16 cellular contexts compared by ENCODE assay signal in genomic region chr4:71188951-71189350, GRCh38.
DNase-seq lines count a peak whose midpoint lies in the region; ATAC-seq, FAIRE-seq and TF ChIP-seq lines count a peak whose summit lies in the region.
"Had no signal": no experiment of that assay in that cellular context is flagged by ENCODE, and none has a peak within 500 bp of the region (broad histone marks: within the 10 kb centered on the region; RNA-seq: fewer than 3 reads in every experiment).

No MANE protein-coding gene starts in this region.

- H2AK5ac ChIP-seq in H9 (ENCODE audit: insufficient read length, low read length) = no peak overlapping the region

- no peak overlapping the region for H3K27ac Mint-ChIP-seq in activated naive CD8-positive, alpha-beta T cell treated with anti-CD3 and anti-CD28 coated beads, Interleukin-2, amount 10 ng/mL, durations not matched to agents 7 days and 5 days
- no peak overlapping the region for H3K27ac Mint-ChIP-seq in activated naive CD8-positive, alpha-beta T cell treated with anti-CD3 and anti-CD28 coated beads, Interleukin-2, amount 50 U/mL, for 24 hours
- H3K27ac Mint-ChIP-seq in astrocyte (ENCODE audit: unreplicated experiment) (no peak overlapping the region), type B pancreatic cell (peak overlapping the region; percentile 62), H9 (no peak overlapping the region)
- H3K27ac Mint-ChIP-seq: IgD-negative memory B cell had no signal

- H3K4me1 ChIP-seq in astrocyte (ENCODE audit: insufficient read depth, low read length) (peaks cover 15% of the 10 kb centered on the region), mucosa of stomach (ENCODE audit: control insufficient read depth, insufficient read depth, low read length) (peaks cover 1% of the 10 kb centered on the region), H9 (ENCODE audit: insufficient read depth, low read length) (no peaks in the 10 kb centered on the region), gastrocnemius medialis (peaks cover 8 to 10% of the 10 kb centered on the region in 2 donors)
- H3K4me1 ChIP-seq: BE2C had no signal

- in situ Hi-C loops in gastrocnemius medialis (cut with MboI; ENCODE audit: low sequenced_read_pairs in 4 of 4) = loop anchor here in 1 of 4 donors (10.0 kb wide), 1 partner anchor 526 kb away; no protein-coding TSS in a partner anchor

- no peak overlapping the region for H2BK120ac ChIP-seq in H9 (ENCODE audit: low read depth, low read length, poor library complexity, severe bottlenecking)

- H3K14ac ChIP-seq in H9 (ENCODE audit: insufficient read depth, low read length) = no peak overlapping the region

- no peak overlapping the region for H3K23ac ChIP-seq in H9 (ENCODE audit: insufficient read length, low read depth, low read length)

- H3K27ac ChIP-seq in astrocyte (ENCODE audit: low read depth, low read length) (peak overlapping the region; percentile 73), H9 (ENCODE audit: insufficient read length, low read depth, low read length) (no peak overlapping the region), gastrocnemius medialis (no peak overlapping the region)

- no peak for FAIRE-seq in astrocyte (lab: Jason Lieb, UNC)
- FAIRE-seq: bronchial epithelial cell, urothelium cell line had no signal

- H3K18ac ChIP-seq in H9 (ENCODE audit: insufficient read length, low read depth, low read length) = no peak overlapping the region

- no peak overlapping the region for H3T11ph ChIP-seq in H9 (ENCODE audit: low read length)

- no peak for ATAC-seq in activated naive CD8-positive, alpha-beta T cell treated with anti-CD3 and anti-CD28 coated beads, Interleukin-2, amount 10 ng/mL, durations not matched to agents 7 days and 5 days (ENCODE audit: low read depth)
- no peak for ATAC-seq in activated naive CD8-positive, alpha-beta T cell treated with anti-CD3 and anti-CD28 coated beads, Interleukin-2, amount 50 U/mL, for 24 hours
- no peak for ATAC-seq in gastrocnemius medialis
- ATAC-seq: esophagus mucosa had no signal

- no peaks in the 10 kb centered on the region for H3K36me3 ChIP-seq in astrocyte (ENCODE audit: insufficient read depth, low read length)
- H3K36me3 ChIP-seq in mucosa of stomach (ENCODE audit: control insufficient read depth, insufficient read depth, low read length) = no peaks in the 10 kb centered on the region
- H3K36me3 ChIP-seq in gastrocnemius medialis = no peaks in the 10 kb centered on the region
- H3K36me3 ChIP-seq: BE2C had no signal

- H3K4me3 ChIP-seq in astrocyte (ENCODE audit: insufficient read depth, low read depth, low read length) = peak overlapping the region; percentile 74
- no peak overlapping the region for H3K4me3 ChIP-seq in mucosa of stomach (ENCODE audit: low read length)
- no peak overlapping the region for H3K4me3 ChIP-seq in gastrocnemius medialis

- POLR2A ChIA-PET in activated naive CD8-positive, alpha-beta T cell treated with anti-CD3 and anti-CD28 coated beads, Interleukin-2, amount 10 ng/mL, durations not matched to agents 7 days and 5 days (lab: Charles Lee) = interaction anchor here (1.4 kb wide), 1 partner anchor 12 kb away, joined by 4 read pairs; no protein-coding TSS in a partner anchor

- H3K4me2 ChIP-seq in astrocyte (ENCODE audit: low read length) (peak overlapping the region; percentile 95), H9 (ENCODE audit: insufficient read depth, insufficient read length, low read length) (no peak overlapping the region)

- no peaks in the 10 kb centered on the region for H3K9me3 Mint-ChIP-seq in activated naive CD8-positive, alpha-beta T cell treated with anti-CD3 and anti-CD28 coated beads, Interleukin-2, amount 10 ng/mL, durations not matched to agents 7 days and 5 days
- no peaks in the 10 kb centered on the region for H3K9me3 Mint-ChIP-seq in activated naive CD8-positive, alpha-beta T cell treated with anti-CD3 and anti-CD28 coated beads, Interleukin-2, amount 50 U/mL, for 24 hours
- H3K9me3 Mint-ChIP-seq in astrocyte (ENCODE audit: unreplicated experiment) (no peaks in the 10 kb centered on the region), type B pancreatic cell (no peaks in the 10 kb centered on the region), H9 (no peaks in the 10 kb centered on the region; a peak in 1 of 5 replicates)
- H3K9me3 Mint-ChIP-seq: IgD-negative memory B cell had no signal

- no peaks in the 10 kb centered on the region for H3K36me3 Mint-ChIP-seq in activated naive CD8-positive, alpha-beta T cell treated with anti-CD3 and anti-CD28 coated beads, Interleukin-2, amount 10 ng/mL, durations not matched to agents 7 days and 5 days
- H3K36me3 Mint-ChIP-seq in activated naive CD8-positive, alpha-beta T cell treated with anti-CD3 and anti-CD28 coated beads, Interleukin-2, amount 50 U/mL, for 24 hours (ENCODE audit: low read depth) = no peaks in the 10 kb centered on the region
- no peaks in the 10 kb centered on the region for H3K36me3 Mint-ChIP-seq in astrocyte (ENCODE audit: low read depth, unreplicated experiment)
- H3K36me3 Mint-ChIP-seq in type B pancreatic cell = peaks cover 4% of the 10 kb centered on the region
- H3K36me3 Mint-ChIP-seq in H9 (ENCODE audit: insufficient read depth in 1 of 3, low read depth in 3 of 3) = no peaks in the 10 kb centered on the region; a peak in 1 of 7 replicates
- H3K36me3 Mint-ChIP-seq: IgD-negative memory B cell had no signal

- H4K5ac ChIP-seq in H9 (ENCODE audit: insufficient read length, low read depth, low read length) = no peak overlapping the region

- no peak overlapping the region for H2BK12ac ChIP-seq in H9 (ENCODE audit: insufficient read length, low read depth, low read length)

- H3K4me1 Mint-ChIP-seq in activated naive CD8-positive, alpha-beta T cell treated with anti-CD3 and anti-CD28 coated beads, Interleukin-2, amount 10 ng/mL, durations not matched to agents 7 days and 5 days = peaks cover 29% of the 10 kb centered on the region
- H3K4me1 Mint-ChIP-seq in activated naive CD8-positive, alpha-beta T cell treated with anti-CD3 and anti-CD28 coated beads, Interleukin-2, amount 50 U/mL, for 24 hours = peaks cover 19% of the 10 kb centered on the region
- H3K4me1 Mint-ChIP-seq in astrocyte (ENCODE audit: low read depth, unreplicated experiment) (peaks cover 9% of the 10 kb centered on the region), type B pancreatic cell (ENCODE audit: unreplicated experiment) (peaks cover 16% of the 10 kb centered on the region), H9 (peaks cover 12 to 17% of the 10 kb centered on the region in 2 experiments)

- no peak overlapping the region for H4K91ac ChIP-seq in H9 (ENCODE audit: insufficient read length, low read depth, low read length)

- H2BK20ac ChIP-seq in H9 (ENCODE audit: low read depth, low read length, poor library complexity, severe bottlenecking) = no peak overlapping the region

- H3K27me3 ChIP-seq in astrocyte (ENCODE audit: insufficient read depth, low read length) = no peaks in the 10 kb centered on the region
- no peaks in the 10 kb centered on the region for H3K27me3 ChIP-seq in mucosa of stomach (ENCODE audit: control insufficient read depth, insufficient read depth, low read length)
- H3K27me3 ChIP-seq in H9 (ENCODE audit: insufficient read depth, low read length) = peaks cover 17% of the 10 kb centered on the region; the same call in 1 of the 2 replicates
- no peaks in the 10 kb centered on the region for H3K27me3 ChIP-seq in gastrocnemius medialis

- H3K9ac ChIP-seq in astrocyte (ENCODE audit: low read length) = peak overlapping the region; percentile 86
- peak overlapping the region; percentile 13 for H3K9ac ChIP-seq in mucosa of stomach (ENCODE audit: low read length)
- no peak overlapping the region for H3K9ac ChIP-seq in H9 (ENCODE audit: extremely low read depth, insufficient read length, low read length)

- H4K20me1 ChIP-seq in astrocyte (ENCODE audit: insufficient read depth, low read length) (no peaks in the 10 kb centered on the region), H9 (ENCODE audit: control insufficient read depth, insufficient read depth, insufficient read length) (no peaks in the 10 kb centered on the region)

- H2BK5ac ChIP-seq in H9 (ENCODE audit: insufficient read length, low read length) = no peak overlapping the region

- H3K56ac ChIP-seq in H9 (ENCODE audit: insufficient read length, low read depth, low read length) = no peak overlapping the region

- no peak overlapping the region for H2BK15ac ChIP-seq in H9 (ENCODE audit: low read depth, low read length)

- WGBS in H9 (ENCODE audit: extremely low coverage, insufficient read length, low lambda C conversion rate) = no CpG with 5 or more reads among the region's 1 CpG

- no peak for DNase-seq in activated naive CD8-positive, alpha-beta T cell treated with anti-CD3 and anti-CD28 coated beads, Interleukin-2, amount 10 ng/mL, durations not matched to agents 7 days and 5 days
- DNase-seq in activated naive CD8-positive, alpha-beta T cell treated with anti-CD3 and anti-CD28 coated beads, Interleukin-2, amount 50 U/mL, for 24 hours = no peak
- DNase-seq in astrocyte (ENCODE audit: low read depth) (no peak), type B pancreatic cell (ENCODE audit: extremely low spot score, unreplicated experiment) (no peak), H9 (no peak), Kasumi-1 (lab: John Stamatoyannopoulos, UW) (no peak), gastrocnemius medialis (no peak)
- DNase-seq: BE2C, NCI-H1694, NCI-H748 treated with DMSO at 0.1 percent for 48 hours, SIG-M5 had no signal

- H3K23me2 ChIP-seq in H9 (ENCODE audit: insufficient read length, low read depth, low read length, poor library complexity, severe bottlenecking) = peaks cover 17% of the 10 kb centered on the region

- H3K4ac ChIP-seq in H9 (ENCODE audit: low read depth, low read length) = no peak overlapping the region

- no peaks in the 10 kb centered on the region for H3K79me1 ChIP-seq in H9 (ENCODE audit: insufficient read depth, low read depth, low read length, poor library complexity, severe bottlenecking)

- H3K4me3 Mint-ChIP-seq in activated naive CD8-positive, alpha-beta T cell treated with anti-CD3 and anti-CD28 coated beads, Interleukin-2, amount 10 ng/mL, durations not matched to agents 7 days and 5 days = peak overlapping the region; percentile 84
- H3K4me3 Mint-ChIP-seq in activated naive CD8-positive, alpha-beta T cell treated with anti-CD3 and anti-CD28 coated beads, Interleukin-2, amount 50 U/mL, for 24 hours = no peak overlapping the region
- peak overlapping the region; percentile 88 for H3K4me3 Mint-ChIP-seq in astrocyte (ENCODE audit: unreplicated experiment)
- peak overlapping the region; percentile 89 for H3K4me3 Mint-ChIP-seq in type B pancreatic cell
- H3K4me3 Mint-ChIP-seq in H9 = no peak overlapping the region

- TF ChIP-seq CTCF in astrocyte (IDR thresholded peaks at IDR 0.05; ENCODE audit: insufficient read depth, low read depth, low read length) (no peak), type B pancreatic cell (conservative IDR thresholded peaks at IDR 0.05) (no peak), H9 (conservative IDR thresholded peaks at IDR 0.05) (no peak), gastrocnemius medialis (IDR thresholded peaks at IDR 0.05 in 4 of 5, conservative IDR thresholded peaks at IDR 0.05 in 1 of 5) (no peak)

- intact Hi-C loops in gastrocnemius medialis (cut with DNase I; ENCODE audit: low total_unique reads) = loop anchor here (10.0 kb wide), 2 partner anchors 114 to 194 kb away; partner anchors contain the start of gene DCK

- H2AFZ ChIP-seq in astrocyte (ENCODE audit: low read depth, low read length) (peak overlapping the region; percentile 37), H9 (ENCODE audit: low read length) (no peak overlapping the region)

- H3K27me3 Mint-ChIP-seq in activated naive CD8-positive, alpha-beta T cell treated with anti-CD3 and anti-CD28 coated beads, Interleukin-2, amount 10 ng/mL, durations not matched to agents 7 days and 5 days = peaks cover 84% of the 10 kb centered on the region
- H3K27me3 Mint-ChIP-seq in activated naive CD8-positive, alpha-beta T cell treated with anti-CD3 and anti-CD28 coated beads, Interleukin-2, amount 50 U/mL, for 24 hours = peaks cover 59% of the 10 kb centered on the region
- H3K27me3 Mint-ChIP-seq in astrocyte (ENCODE audit: low read depth, unreplicated experiment) = peaks cover 5% of the 10 kb centered on the region
- peaks cover 50% of the 10 kb centered on the region for H3K27me3 Mint-ChIP-seq in type B pancreatic cell
- peaks cover 50% of the 10 kb centered on the region for H3K27me3 Mint-ChIP-seq in H9 (ENCODE audit: low read depth)

- TF ChIP-seq POLR2A in gastrocnemius medialis (IDR thresholded peaks at IDR 0.05) = no peak

- no peak overlapping the region for H4K8ac ChIP-seq in H9 (replicated peaks; ENCODE audit: insufficient read length, low read depth, low read length)

- peaks cover 21% of the 10 kb centered on the region for H3K79me2 ChIP-seq in astrocyte (ENCODE audit: insufficient read depth, low read length)
- no peaks in the 10 kb centered on the region for H3K79me2 ChIP-seq in H9 (ENCODE audit: insufficient read depth, low read length)

- H3K9me3 ChIP-seq in astrocyte (ENCODE audit: insufficient read depth, low read depth, low read length) (no peaks in the 10 kb centered on the region), mucosa of stomach (ENCODE audit: control insufficient read depth, low read length) (no peaks in the 10 kb centered on the region), H9 (ENCODE audit: control insufficient read depth, low read depth, low read length) (no peaks in the 10 kb centered on the region), gastrocnemius medialis (no peaks in the 10 kb centered on the region)
- H3K9me3 ChIP-seq: BE2C had no signal

Comparison
In these comparisons a context has a peak if more than half of its experiments do, and no peak if none do; other contexts are left out.
1. H3K4me3 Mint-ChIP-seq: peak in activated naive CD8-positive, alpha-beta T cell treated with anti-CD3 and anti-CD28 coated beads, Interleukin-2, amount 10 ng/mL, durations not matched to agents 7 days and 5 days (single experiment), astrocyte (single experiment) and type B pancreatic cell (single experiment); none in activated naive CD8-positive, alpha-beta T cell treated with anti-CD3 and anti-CD28 coated beads, Interleukin-2, amount 50 U/mL, for 24 hours (single experiment) and H9 (0 of 2).